ENCODE assay signal across 9 cellular contexts in the genomic region with DNA sequence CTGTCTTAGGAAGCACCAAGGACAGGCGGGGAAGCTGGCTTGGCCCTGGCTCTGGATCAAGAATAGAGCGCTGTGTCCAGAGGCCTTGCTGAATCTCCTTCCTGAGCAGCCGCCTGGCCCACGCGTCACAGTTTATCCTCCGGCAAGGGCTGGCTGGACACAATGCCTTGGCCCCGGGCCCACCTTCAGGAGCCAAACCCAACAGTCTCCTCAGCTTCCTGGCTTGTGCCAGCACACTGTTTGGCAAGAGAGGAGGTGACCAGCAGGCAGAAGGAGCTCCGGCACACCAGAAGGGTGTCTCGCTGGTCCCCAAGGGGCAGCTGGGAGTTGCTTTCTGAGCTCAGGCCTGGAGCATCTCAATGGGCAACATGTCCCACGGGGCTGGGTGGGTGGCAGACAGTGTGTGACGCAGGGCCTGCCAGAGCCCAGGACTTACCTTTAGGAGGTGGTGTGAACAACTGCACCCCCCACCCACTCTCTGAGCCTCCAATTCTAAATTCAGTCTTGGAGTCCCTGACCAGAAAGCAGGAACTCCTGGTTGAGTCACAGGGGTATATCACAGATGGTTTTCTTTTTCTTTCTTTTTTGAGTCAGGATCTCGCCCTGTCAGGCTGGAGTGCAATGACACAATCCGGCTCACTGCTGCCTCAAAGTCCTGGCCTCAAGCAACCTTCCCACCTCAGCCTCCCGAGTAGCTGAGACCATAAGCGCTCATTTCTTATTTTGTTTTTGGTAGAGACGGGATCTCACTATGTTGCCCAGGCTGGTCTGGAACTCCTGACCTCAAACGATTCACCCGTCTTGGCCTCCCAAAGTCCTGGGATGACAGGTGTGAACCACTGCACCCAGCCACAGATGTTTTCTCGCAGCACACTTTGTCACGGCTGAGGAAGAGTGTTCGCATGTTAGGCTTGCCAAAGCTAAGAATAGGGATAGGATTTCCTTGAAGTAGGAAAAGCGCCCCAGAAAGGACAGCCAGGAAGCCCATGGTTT.
A peak's percentile ranks its signal among the peaks of the same experiment; 100 is the strongest.
DNase-seq lines count a peak whose midpoint lies in the region; ATAC-seq, FAIRE-seq and TF ChIP-seq lines count a peak whose summit lies in the region.
"Had no signal": no experiment of that assay in that cellular context is flagged by ENCODE, and none has a peak within 500 bp of the region (broad histone marks: within the 10 kb centered on the region; RNA-seq: fewer than 3 reads in every experiment).

No MANE protein-coding gene starts in this region.

- H3K4me3 ChIP-seq in LNCaP clone FGC (ENCODE audit: low read depth, low read length) (no peak overlapping the region), ascending aorta (no peak overlapping the region), kidney (ENCODE audit: low read length in 2 of 2) (no peak overlapping the region), thyroid gland (replicated peaks in 1 of 3) (no peak overlapping the region)
- H3K4me3 ChIP-seq: cardiac muscle cell had no signal

- 67 to 71% methylated on average over 7 to 15 of the region's 22 CpGs for WGBS in thyroid gland, 2 donors

- H3K27ac ChIP-seq in ascending aorta (peak overlapping the region; percentile 73 to 75), kidney (ENCODE audit: low read depth in 2 of 2, low read length in 2 of 2) (peak overlapping the region in 1 of 2 donors; percentile 60), thyroid gland (peak overlapping the region; percentile 60 to 73 (median 65))
- H3K27ac ChIP-seq: cardiac muscle cell had no signal

- peak in 1 of 2 donors; percentile 14 for TF ChIP-seq POLR2A in thyroid gland (IDR thresholded peaks at IDR 0.05)

- no peak for FAIRE-seq in kidney (lab: Jason Lieb, UNC)

- peak overlapping the region in 1 of 2 donors; percentile 15 for H3K9ac ChIP-seq in kidney (ENCODE audit: low read length in 2 of 2)

- DNase-seq in LNCaP clone FGC (ENCODE audit: low read depth) (peak; percentile 84), ascending aorta (ENCODE audit: low spot score in 2 of 2) (peak; percentile 80 to 95), kidney (peak; percentile 92), thyroid gland (peak; percentile 95), NCI-H187 (lab: John Stamatoyannopoulos, UW) (no peak), GM19238 (ENCODE audit: insufficient read length, low spot score) (no peak)
- DNase-seq: T-helper 2 cell had no signal

- H3K9me3 ChIP-seq in ascending aorta (no peaks in the 10 kb centered on the region), kidney (ENCODE audit: control insufficient read depth in 1 of 2, low read length in 2 of 2) (no peaks in the 10 kb centered on the region), thyroid gland (no peaks in the 10 kb centered on the region)

- H3K4me1 ChIP-seq in ascending aorta, result peaks cover 8 to 9% of the 10 kb centered on the region in 2 donors
- peaks cover 8 to 14% of the 10 kb centered on the region in 2 donors for H3K4me1 ChIP-seq in kidney (ENCODE audit: control insufficient read depth in 1 of 2, insufficient read depth in 1 of 2, low read depth in 1 of 2, low read length in 2 of 2)
- H3K4me1 ChIP-seq in thyroid gland, result peaks cover 11 to 23% of the 10 kb centered on the region in 2 donors

- H3K27me3 ChIP-seq in ascending aorta (no peaks in the 10 kb centered on the region), thyroid gland (no peaks in the 10 kb centered on the region)
- H3K27me3 ChIP-seq: cardiac muscle cell had no signal

- no peak for ATAC-seq in GM21423 (IDR thresholded peaks at IDR 0.05; ENCODE audit: unreplicated experiment)

- H3K36me3 ChIP-seq in ascending aorta (no peaks in the 10 kb centered on the region), kidney (ENCODE audit: control insufficient read depth in 1 of 2, insufficient read depth in 2 of 2, low read length in 2 of 2) (no peaks in the 10 kb centered on the region), thyroid gland (no peaks in the 10 kb centered on the region)
- H3K36me3 ChIP-seq: cardiac muscle cell had no signal

- TF ChIP-seq CTCF in LNCaP clone FGC (IDR thresholded peaks at IDR 0.05; ENCODE audit: control insufficient read depth, extremely low read depth, insufficient read depth), result no peak
- TF ChIP-seq CTCF in ascending aorta (IDR thresholded peaks at IDR 0.05), result no peak
- no peak for TF ChIP-seq CTCF in kidney (IDR thresholded peaks at IDR 0.05; ENCODE audit: borderline replicate concordance, extremely low read depth, insufficient read depth)
- TF ChIP-seq CTCF in thyroid gland (IDR thresholded peaks at IDR 0.05), result no peak

- intact Hi-C loops in ascending aorta (cut with DNase I) (loop anchor here (2.0 to 10.0 kb wide), 3 partner anchors 18 to 402 kb away; no protein-coding TSS in a partner anchor), kidney (cut with DNase I) (no loop called here), thyroid gland (cut with DNase I) (loop anchor here (10.0 kb wide), 1 partner anchor 438 kb away; no protein-coding TSS in a partner anchor)

Comparison
In these comparisons a context has a peak if more than half of its experiments do, and no peak if none do; other contexts are left out.
1. DNase-seq: peak in LNCaP clone FGC (single experiment), ascending aorta (2 of 2), kidney (single experiment) and thyroid gland (2 of 2); none in NCI-H187 (0 of 2) and GM19238 (single experiment).